Comparison of ENCODE assay signal across 1 cellular context in genomic region chr20:37406010-37406998, GRCh38.
A peak's percentile ranks its signal among the peaks of the same experiment; 100 is the strongest.
TF ChIP-seq lines count a peak whose summit lies in the region.

No MANE protein-coding gene starts in this region.

TF ChIP-seq in K562, 482 proteins besides CTCF, POLR2A, EP300 and RAD21 (continued from another document and continues in another):
- TF ChIP-seq THAP12 (CRISPR knock-in tag; IDR thresholded peaks at IDR 0.05) (no peak), ARID3A (IDR thresholded peaks at IDR 0.05; ENCODE audit: borderline replicate concordance, low read depth, low read length) (no peak), MXI1 (IDR thresholded peaks at IDR 0.05; ENCODE audit: low read depth, low read length) (no peak), MCM5 (IDR thresholded peaks at IDR 0.05; ENCODE audit: low read depth) (no peak), KLF10 (CRISPR knock-in tag; IDR thresholded peaks at IDR 0.05) (no peak), GATAD2B (IDR thresholded peaks at IDR 0.05; ENCODE audit: borderline replicate concordance) (no peak), ZNF77 (CRISPR knock-in tag; IDR thresholded peaks at IDR 0.05) (no peak), E2F3 (CRISPR knock-in tag; IDR thresholded peaks at IDR 0.05) (peak; percentile 47; the same call in 1 of the 2 replicates), CHD7 (IDR thresholded peaks at IDR 0.05; ENCODE audit: low read depth, low read length) (no peak), ATF3 (IDR thresholded peaks at IDR 0.05) (no peak), ATF3 (CRISPR knock-in tag; conservative IDR thresholded peaks at IDR 0.05) (no peak), TRIM28 (IDR thresholded peaks at IDR 0.05) (no peak), NCOA2 (IDR thresholded peaks at IDR 0.05; ENCODE audit: partially characterized antibody in 2 of 2) (no peak), ZNF121 (CRISPR knock-in tag; conservative IDR thresholded peaks at IDR 0.05) (no peak), MTA3 (IDR thresholded peaks at IDR 0.05; ENCODE audit: borderline replicate concordance) (peak; percentile 61; the same call in 1 of the 2 replicates), CHCHD3 (CRISPR knock-in tag; IDR thresholded peaks at IDR 0.05) (no peak), BMI1 (IDR thresholded peaks at IDR 0.05; ENCODE audit: low read length) (no peak), NR1H2 (CRISPR knock-in tag; IDR thresholded peaks at IDR 0.05) (no peak), EGR1 (conservative IDR thresholded peaks at IDR 0.05) (peak; percentile 51), MGA (IDR thresholded peaks at IDR 0.05) (peak; percentile 93)
- TF ChIP-seq, protein P1, sequence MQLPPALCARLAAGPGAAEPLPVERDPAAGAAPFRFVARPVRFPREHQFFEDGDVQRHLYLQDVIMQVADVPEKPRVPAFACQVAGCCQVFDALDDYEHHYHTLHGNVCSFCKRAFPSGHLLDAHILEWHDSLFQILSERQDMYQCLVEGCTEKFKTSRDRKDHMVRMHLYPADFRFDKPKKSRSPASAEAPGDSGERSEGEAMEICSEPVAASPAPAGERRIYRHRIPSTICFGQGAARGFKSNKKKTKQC (CRISPR knock-in tag; IDR thresholded peaks at IDR 0.05): peak; percentile 64; the same call in 1 of the 2 replicates
